In genomic region chr5:150619359-150620230, GRCh38 we compare ENCODE assay signal across 1 cellular context.
A peak's percentile ranks its signal among the peaks of the same experiment; 100 is the strongest.
TF ChIP-seq lines count a peak whose summit lies in the region.

No MANE protein-coding gene starts in this region.

TF ChIP-seq in IMR-90, 13 proteins besides CTCF, POLR2A, EP300 and RAD21:
- TF ChIP-seq ELK1 (IDR thresholded peaks at IDR 0.05; ENCODE audit: borderline replicate concordance, low read depth, low read length) (no peak), BHLHE40 (IDR thresholded peaks at IDR 0.05; ENCODE audit: low read depth, low read length) (peak; percentile 2; the same call in 1 of the 2 replicates), MAZ (IDR thresholded peaks at IDR 0.05; ENCODE audit: borderline replicate concordance, low read depth, low read length) (peak; percentile 41; the same call in 1 of the 2 replicates), MXI1 (IDR thresholded peaks at IDR 0.05; ENCODE audit: borderline replicate concordance, low read depth, low read length) (peak; percentile 42; the same call in 1 of the 2 replicates), FOS (IDR thresholded peaks at IDR 0.05; ENCODE audit: low read depth, low read length) (peak; percentile 36; the same call in 1 of the 2 replicates), MAFK (IDR thresholded peaks at IDR 0.05; ENCODE audit: low read depth, low read length) (no peak)
TF ChIP-seq in IMR-90: peak in this region for 4.
